In the genomic region with DNA sequence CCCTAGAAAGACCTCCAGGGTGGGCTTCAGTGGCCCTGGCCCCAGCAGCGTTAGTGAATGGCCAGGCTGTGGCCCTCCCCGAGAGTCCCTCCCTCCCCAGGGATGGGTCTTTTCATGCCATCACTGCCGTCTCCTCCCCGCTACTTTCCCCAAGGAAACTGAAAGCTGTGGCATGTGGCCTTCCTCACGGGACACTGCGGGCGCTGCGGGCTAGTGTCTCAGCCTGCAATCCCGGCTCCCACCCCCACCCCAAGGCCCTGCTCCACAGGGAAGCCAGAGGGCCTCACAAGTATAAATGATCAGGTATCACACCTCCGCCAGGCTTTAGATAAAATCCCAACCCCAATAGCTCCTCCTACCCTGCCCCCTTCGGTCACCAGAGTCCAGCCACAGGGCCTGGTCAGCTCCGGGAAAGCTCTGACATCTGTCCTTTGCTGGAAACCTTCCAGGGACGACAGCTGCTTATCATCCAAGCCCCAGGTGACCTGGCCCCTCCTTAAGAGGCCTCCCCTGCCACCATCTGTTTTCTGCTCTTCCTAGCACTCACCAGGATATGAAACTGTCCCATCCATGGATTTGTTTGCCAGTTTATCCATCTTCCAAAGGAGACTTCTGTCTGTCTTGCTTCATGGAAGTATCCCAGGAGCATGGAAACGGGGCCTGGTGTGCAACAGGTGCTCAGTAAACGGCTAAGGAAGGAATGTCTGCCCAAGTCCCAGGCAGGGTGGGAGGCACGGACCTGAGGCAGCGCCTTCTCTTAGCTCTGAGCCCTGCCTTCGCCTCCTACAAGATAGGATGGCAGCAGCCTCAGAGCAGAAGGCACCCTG, we compare ENCODE assay signal across 1 cellular context.
A peak's percentile ranks its signal among the peaks of the same experiment; 100 is the strongest.
TF ChIP-seq lines count a peak whose summit lies in the region.

No MANE protein-coding gene starts in this region.

TF ChIP-seq in K562, 482 proteins besides CTCF, POLR2A, EP300 and RAD21 (continued from another document and continues in another):
- no peak for TF ChIP-seq CLOCK (CRISPR knock-in tag; IDR thresholded peaks at IDR 0.05; ENCODE audit: borderline replicate concordance)
- TF ChIP-seq, protein P1, sequence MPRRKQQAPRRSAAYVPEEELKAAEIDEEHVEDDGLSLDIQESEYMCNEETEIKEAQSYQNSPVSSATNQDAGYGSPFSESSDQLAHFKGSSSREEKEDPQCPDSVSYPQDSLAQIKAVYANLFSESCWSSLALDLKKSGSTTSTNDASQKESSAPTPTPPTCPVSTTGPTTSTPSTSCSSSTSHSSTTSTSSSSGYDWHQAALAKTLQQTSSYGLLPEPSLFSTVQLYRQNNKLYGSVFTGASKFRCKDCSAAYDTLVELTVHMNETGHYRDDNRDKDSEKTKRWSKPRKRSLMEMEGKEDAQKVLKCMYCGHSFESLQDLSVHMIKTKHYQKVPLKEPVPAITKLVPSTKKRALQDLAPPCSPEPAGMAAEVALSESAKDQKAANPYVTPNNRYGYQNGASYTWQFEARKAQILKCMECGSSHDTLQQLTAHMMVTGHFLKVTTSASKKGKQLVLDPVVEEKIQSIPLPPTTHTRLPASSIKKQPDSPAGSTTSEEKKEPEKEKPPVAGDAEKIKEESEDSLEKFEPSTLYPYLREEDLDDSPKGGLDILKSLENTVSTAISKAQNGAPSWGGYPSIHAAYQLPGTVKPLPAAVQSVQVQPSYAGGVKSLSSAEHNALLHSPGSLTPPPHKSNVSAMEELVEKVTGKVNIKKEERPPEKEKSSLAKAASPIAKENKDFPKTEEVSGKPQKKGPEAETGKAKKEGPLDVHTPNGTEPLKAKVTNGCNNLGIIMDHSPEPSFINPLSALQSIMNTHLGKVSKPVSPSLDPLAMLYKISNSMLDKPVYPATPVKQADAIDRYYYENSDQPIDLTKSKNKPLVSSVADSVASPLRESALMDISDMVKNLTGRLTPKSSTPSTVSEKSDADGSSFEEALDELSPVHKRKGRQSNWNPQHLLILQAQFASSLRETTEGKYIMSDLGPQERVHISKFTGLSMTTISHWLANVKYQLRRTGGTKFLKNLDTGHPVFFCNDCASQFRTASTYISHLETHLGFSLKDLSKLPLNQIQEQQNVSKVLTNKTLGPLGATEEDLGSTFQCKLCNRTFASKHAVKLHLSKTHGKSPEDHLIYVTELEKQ (CRISPR knock-in tag; IDR thresholded peaks at IDR 0.05): no peak
- TF ChIP-seq CXXC5 (CRISPR knock-in tag; IDR thresholded peaks at IDR 0.05): peak; percentile 51; the same call in 1 of the 2 replicates
- peak; percentile 52 to 68 for TF ChIP-seq MAZ (CRISPR knock-in tag; conservative IDR thresholded peaks at IDR 0.05 in 1 of 2, IDR thresholded peaks at IDR 0.05 in 1 of 2)
- TF ChIP-seq, protein P2, sequence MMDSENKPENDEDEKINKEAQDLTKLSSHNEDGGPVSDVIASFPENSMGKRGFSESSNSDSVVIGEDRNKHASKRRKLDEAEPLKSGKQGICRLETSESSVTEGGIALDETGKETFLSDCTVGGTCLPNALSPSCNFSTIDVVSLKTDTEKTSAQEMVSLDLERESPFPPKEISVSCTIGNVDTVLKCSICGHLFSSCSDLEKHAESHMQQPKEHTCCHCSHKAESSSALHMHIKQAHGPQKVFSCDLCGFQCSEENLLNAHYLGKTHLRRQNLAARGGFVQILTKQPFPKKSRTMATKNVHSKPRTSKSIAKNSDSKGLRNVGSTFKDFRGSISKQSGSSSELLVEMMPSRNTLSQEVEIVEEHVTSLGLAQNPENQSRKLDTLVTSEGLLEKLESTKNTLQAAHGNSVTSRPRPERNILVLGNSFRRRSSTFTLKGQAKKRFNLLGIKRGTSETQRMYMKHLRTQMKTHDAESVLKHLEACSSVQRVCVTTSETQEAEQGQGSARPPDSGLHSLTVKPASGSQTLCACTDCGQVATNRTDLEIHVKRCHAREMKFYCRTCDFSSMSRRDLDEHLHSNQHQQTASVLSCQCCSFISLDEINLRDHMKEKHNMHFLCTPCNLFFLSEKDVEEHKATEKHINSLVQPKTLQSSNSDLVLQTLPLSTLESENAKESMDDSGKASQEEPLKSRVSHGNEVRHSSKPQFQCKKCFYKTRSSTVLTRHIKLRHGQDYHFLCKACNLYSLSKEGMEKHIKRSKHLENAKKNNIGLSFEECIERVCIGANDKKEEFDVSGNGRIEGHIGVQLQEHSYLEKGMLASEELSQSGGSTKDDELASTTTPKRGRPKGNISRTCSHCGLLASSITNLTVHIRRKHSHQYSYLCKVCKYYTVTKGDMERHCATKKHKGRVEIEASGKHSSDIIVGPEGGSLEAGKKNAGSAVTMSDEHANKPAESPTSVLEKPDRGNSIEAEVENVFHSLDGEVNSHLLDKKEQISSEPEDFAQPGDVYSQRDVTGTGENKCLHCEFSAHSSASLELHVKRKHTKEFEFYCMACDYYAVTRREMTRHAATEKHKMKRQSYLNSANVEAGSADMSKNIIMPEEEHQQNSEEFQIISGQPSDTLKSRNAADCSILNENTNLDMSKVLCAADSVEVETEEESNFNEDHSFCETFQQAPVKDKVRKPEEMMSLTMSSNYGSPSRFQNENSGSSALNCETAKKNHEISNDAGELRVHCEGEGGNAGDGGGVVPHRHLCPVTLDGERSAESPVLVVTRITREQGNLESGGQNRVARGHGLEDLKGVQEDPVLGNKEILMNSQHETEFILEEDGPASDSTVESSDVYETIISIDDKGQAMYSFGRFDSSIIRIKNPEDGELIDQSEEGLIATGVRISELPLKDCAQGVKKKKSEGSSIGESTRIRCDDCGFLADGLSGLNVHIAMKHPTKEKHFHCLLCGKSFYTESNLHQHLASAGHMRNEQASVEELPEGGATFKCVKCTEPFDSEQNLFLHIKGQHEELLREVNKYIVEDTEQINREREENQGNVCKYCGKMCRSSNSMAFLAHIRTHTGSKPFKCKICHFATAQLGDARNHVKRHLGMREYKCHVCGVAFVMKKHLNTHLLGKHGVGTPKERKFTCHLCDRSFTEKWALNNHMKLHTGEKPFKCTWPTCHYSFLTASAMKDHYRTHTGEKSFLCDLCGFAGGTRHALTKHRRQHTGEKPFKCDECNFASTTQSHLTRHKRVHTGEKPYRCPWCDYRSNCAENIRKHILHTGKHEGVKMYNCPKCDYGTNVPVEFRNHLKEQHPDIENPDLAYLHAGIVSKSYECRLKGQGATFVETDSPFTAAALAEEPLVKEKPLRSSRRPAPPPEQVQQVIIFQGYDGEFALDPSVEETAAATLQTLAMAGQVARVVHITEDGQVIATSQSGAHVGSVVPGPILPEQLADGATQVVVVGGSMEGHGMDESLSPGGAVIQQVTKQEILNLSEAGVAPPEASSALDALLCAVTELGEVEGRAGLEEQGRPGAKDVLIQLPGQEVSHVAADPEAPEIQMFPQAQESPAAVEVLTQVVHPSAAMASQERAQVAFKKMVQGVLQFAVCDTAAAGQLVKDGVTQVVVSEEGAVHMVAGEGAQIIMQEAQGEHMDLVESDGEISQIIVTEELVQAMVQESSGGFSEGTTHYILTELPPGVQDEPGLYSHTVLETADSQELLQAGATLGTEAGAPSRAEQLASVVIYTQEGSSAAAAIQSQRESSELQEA (IDR thresholded peaks at IDR 0.05; ENCODE audit: low read depth): no peak
- TF ChIP-seq RBM17 (IDR thresholded peaks at IDR 0.05; ENCODE audit: borderline replicate concordance, low read depth, low read length): no peak
- TF ChIP-seq NCOR1 (IDR thresholded peaks at IDR 0.05): peak; percentile 92
- TF ChIP-seq, protein P3, sequence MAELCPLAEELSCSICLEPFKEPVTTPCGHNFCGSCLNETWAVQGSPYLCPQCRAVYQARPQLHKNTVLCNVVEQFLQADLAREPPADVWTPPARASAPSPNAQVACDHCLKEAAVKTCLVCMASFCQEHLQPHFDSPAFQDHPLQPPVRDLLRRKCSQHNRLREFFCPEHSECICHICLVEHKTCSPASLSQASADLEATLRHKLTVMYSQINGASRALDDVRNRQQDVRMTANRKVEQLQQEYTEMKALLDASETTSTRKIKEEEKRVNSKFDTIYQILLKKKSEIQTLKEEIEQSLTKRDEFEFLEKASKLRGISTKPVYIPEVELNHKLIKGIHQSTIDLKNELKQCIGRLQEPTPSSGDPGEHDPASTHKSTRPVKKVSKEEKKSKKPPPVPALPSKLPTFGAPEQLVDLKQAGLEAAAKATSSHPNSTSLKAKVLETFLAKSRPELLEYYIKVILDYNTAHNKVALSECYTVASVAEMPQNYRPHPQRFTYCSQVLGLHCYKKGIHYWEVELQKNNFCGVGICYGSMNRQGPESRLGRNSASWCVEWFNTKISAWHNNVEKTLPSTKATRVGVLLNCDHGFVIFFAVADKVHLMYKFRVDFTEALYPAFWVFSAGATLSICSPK (IDR thresholded peaks at IDR 0.05; ENCODE audit: borderline replicate concordance): no peak
- TF ChIP-seq NCOA4 (IDR thresholded peaks at IDR 0.05; ENCODE audit: partially characterized antibody): no peak
- peak; percentile 86 for TF ChIP-seq DPF2 (IDR thresholded peaks at IDR 0.05)
- TF ChIP-seq BRF1 (IDR thresholded peaks at IDR 0.05; ENCODE audit: borderline replicate concordance, extremely low read depth, insufficient read length): no peak
- no peak for TF ChIP-seq TCFL5 (CRISPR knock-in tag; conservative IDR thresholded peaks at IDR 0.05)
- no peak for TF ChIP-seq FOXJ2 (tag; IDR thresholded peaks at IDR 0.05)
- TF ChIP-seq ZNF79 (CRISPR knock-in tag; IDR thresholded peaks at IDR 0.05; ENCODE audit: low read depth): no peak
- no peak for TF ChIP-seq PHF21A (IDR thresholded peaks at IDR 0.05; ENCODE audit: borderline replicate concordance, low read depth)
- no peak for TF ChIP-seq ZNF445 (CRISPR knock-in tag; IDR thresholded peaks at IDR 0.05; ENCODE audit: low read depth)
- TF ChIP-seq ZNF347 (CRISPR knock-in tag; IDR thresholded peaks at IDR 0.05; ENCODE audit: low read depth): no peak
- TF ChIP-seq WHSC1 (IDR thresholded peaks at IDR 0.05; ENCODE audit: low read length): no peak
- TF ChIP-seq ZNF518B (CRISPR knock-in tag; IDR thresholded peaks at IDR 0.05): no peak
- no peak for TF ChIP-seq CEBPB (tag; IDR thresholded peaks at IDR 0.05)
- no peak for TF ChIP-seq RBM34 (IDR thresholded peaks at IDR 0.05; ENCODE audit: borderline replicate concordance, insufficient read depth, low read length)
- no peak for TF ChIP-seq ZBTB12 (CRISPR knock-in tag; IDR thresholded peaks at IDR 0.05)
- TF ChIP-seq ZBED1 (IDR thresholded peaks at IDR 0.05): no peak
- TF ChIP-seq NKRF (IDR thresholded peaks at IDR 0.05; ENCODE audit: borderline replicate concordance): no peak
- no peak for TF ChIP-seq TAF9B (IDR thresholded peaks at IDR 0.05; ENCODE audit: partially characterized antibody)
- no peak for TF ChIP-seq ZNF134 (CRISPR knock-in tag; conservative IDR thresholded peaks at IDR 0.05)
